ENCODE assay signal across 29 cellular contexts in the genomic region with DNA sequence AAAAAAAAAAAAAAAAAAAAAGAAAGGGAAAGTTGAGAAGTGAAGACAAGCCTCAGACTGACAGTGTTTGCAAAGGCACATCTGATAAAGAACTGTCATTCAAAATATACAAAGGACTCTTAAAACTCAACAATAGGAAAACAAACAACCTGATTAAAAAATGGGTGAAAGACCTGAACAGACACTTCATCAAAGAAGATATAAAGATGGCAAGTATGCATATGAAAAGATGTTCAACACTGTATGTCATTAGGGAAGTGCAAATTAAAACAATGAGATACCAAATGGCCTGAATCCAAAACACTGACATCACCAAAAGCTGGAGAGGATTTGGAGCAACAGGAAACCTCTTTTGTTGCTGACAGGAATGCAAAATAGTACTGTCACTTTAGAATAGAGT.
"Had no signal": no experiment of that assay in that cellular context is flagged by ENCODE, and none has a peak within 500 bp of the region (broad histone marks: within the 10 kb centered on the region; RNA-seq: fewer than 3 reads in every experiment).

No MANE protein-coding gene starts in this region.

- ATAC-seq: gastrocnemius medialis; heart left ventricle; left cardiac atrium; left lung; naive thymus-derived CD4-positive, alpha-beta T cell; right lobe of liver; stimulated activated naive CD8-positive, alpha-beta T cell treated with anti-CD3 and anti-CD28 coated beads, Interleukin-15, amount 100 ng/mL, for 72 hours; upper lobe of right lung had no signal

- FAIRE-seq: islet of Langerhans, small intestine had no signal

- H3K4me1 ChIP-seq: esophagus squamous epithelium, left lung, neural progenitor cell, parathyroid adenoma, suprapubic skin, transverse colon, upper lobe of right lung, uterus had no signal

- H3K27me3 Mint-ChIP-seq: naive thymus-derived CD4-positive, alpha-beta T cell; progenitor cell of endocrine pancreas; stimulated activated naive CD8-positive, alpha-beta T cell treated with anti-CD3 and anti-CD28 coated beads, Interleukin-15, amount 100 ng/mL, for 72 hours had no signal

- H3K79me2 ChIP-seq: hepatocyte, parathyroid adenoma had no signal

- H3K9me3 ChIP-seq: gastrocnemius medialis, left lung, right lobe of liver, transverse colon, upper lobe of right lung, uterus had no signal

- H3K9me3 Mint-ChIP-seq: stimulated activated naive CD8-positive, alpha-beta T cell treated with anti-CD3 and anti-CD28 coated beads, Interleukin-15, amount 100 ng/mL, for 72 hours had no signal

- H3K4me3 Mint-ChIP-seq: endodermal cell; naive thymus-derived CD4-positive, alpha-beta T cell; nephron; neural progenitor cell; stimulated activated naive CD8-positive, alpha-beta T cell treated with anti-CD3 and anti-CD28 coated beads, Interleukin-15, amount 100 ng/mL, for 72 hours had no signal

- H3K4me3 ChIP-seq: esophagus squamous epithelium, gastrocnemius medialis, heart left ventricle, hepatocyte, left lung, neural progenitor cell, right lobe of liver, suprapubic skin, transverse colon, upper lobe of right lung, uterus had no signal

- H3K27ac ChIP-seq: esophagus squamous epithelium, gastrocnemius medialis, heart left ventricle, hepatocyte, left lung, neural progenitor cell, parathyroid adenoma, right lobe of liver, suprapubic skin, transverse colon, upper lobe of right lung, uterus had no signal

- H3K9ac ChIP-seq: neural progenitor cell, parathyroid adenoma had no signal

- H3K36me3 ChIP-seq: uterus had no signal

- DNase-seq: cortex of kidney; effector CD8-positive, alpha-beta T cell; endodermal cell; erythroblast; esophagus squamous epithelium; gastrocnemius medialis; heart left ventricle; left cardiac atrium; left lung; mammary epithelial cell; midbrain; naive thymus-derived CD4-positive, alpha-beta T cell; right lobe of liver; small intestine; stimulated activated CD4-positive, alpha-beta T cell treated with anti-CD3 and anti-CD28 coated beads, Interleukin-15, amount 100 ng/mL, for 24 hours; stimulated activated CD4-positive, alpha-beta T cell treated with anti-CD3 and anti-CD28 coated beads, Interleukin-2, amount 100 ng/mL, for 48 hours; stimulated activated CD8-positive, alpha-beta memory T cell treated with anti-CD3 and anti-CD28 coated beads, Interleukin-4, amount 100 ng/mL, for 48 hours; stimulated activated naive CD4-positive, alpha-beta T cell; stimulated activated naive CD8-positive, alpha-beta T cell treated with anti-CD3 and anti-CD28 coated beads, Interleukin-15, amount 100 ng/mL, for 72 hours; transverse colon; upper lobe of right lung; uterus had no signal

- H3K27me3 ChIP-seq: esophagus squamous epithelium, gastrocnemius medialis, heart left ventricle, hepatocyte, left lung, neural progenitor cell, right lobe of liver, suprapubic skin, transverse colon, upper lobe of right lung, uterus had no signal

- H3K4me1 Mint-ChIP-seq: endodermal cell; nephron; neural progenitor cell; stimulated activated naive CD8-positive, alpha-beta T cell treated with anti-CD3 and anti-CD28 coated beads, Interleukin-15, amount 100 ng/mL, for 72 hours had no signal

- H3K27ac Mint-ChIP-seq: endodermal cell; naive thymus-derived CD4-positive, alpha-beta T cell; nephron; neural progenitor cell; progenitor cell of endocrine pancreas; stimulated activated naive CD8-positive, alpha-beta T cell treated with anti-CD3 and anti-CD28 coated beads, Interleukin-15, amount 100 ng/mL, for 72 hours had no signal

- H2AFZ ChIP-seq: hepatocyte, neural progenitor cell, parathyroid adenoma had no signal

- H3K4me2 ChIP-seq: hepatocyte, neural progenitor cell had no signal
